Comparison of ENCODE assay signal across 24 cellular contexts in genomic region chr13:43141685-43142084, GRCh38.
"Had no signal": no experiment of that assay in that cellular context is flagged by ENCODE, and none has a peak within 500 bp of the region (broad histone marks: within the 10 kb centered on the region; RNA-seq: fewer than 3 reads in every experiment).

No MANE protein-coding gene starts in this region.

- H3K4me2 ChIP-seq: SK-N-SH had no signal

- H3K9me3 ChIP-seq: Peyer's patch, SJCRH30, SK-N-SH had no signal

- FAIRE-seq: astrocyte had no signal

- H3K9me3 Mint-ChIP-seq: activated CD4-positive, alpha-beta T cell treated with anti-CD3 and anti-CD28 coated beads, Interleukin-2, amount 10 ng/mL, durations not matched to agents 24 days and 14 days; activated naive CD4-positive, alpha-beta T cell treated with anti-CD3 and anti-CD28 coated beads for 36 hours; activated T-helper 17 cell treated with anti-CD3 and anti-CD28 coated beads, Interleukin-2, amount 50 U/mL, for 72 hours; central memory CD8-positive, alpha-beta T cell had no signal

- H3K9me2 ChIP-seq: SK-N-SH had no signal

- H3K4me1 ChIP-seq: Peyer's patch, SJCRH30 had no signal

- H3K27ac Mint-ChIP-seq: activated CD4-positive, alpha-beta T cell treated with anti-CD3 and anti-CD28 coated beads, Interleukin-2, amount 10 ng/mL, durations not matched to agents 24 days and 14 days; activated naive CD4-positive, alpha-beta T cell treated with anti-CD3 and anti-CD28 coated beads for 36 hours; activated naive CD8-positive, alpha-beta T cell; activated T-helper 17 cell treated with anti-CD3 and anti-CD28 coated beads, Interleukin-2, amount 50 U/mL, for 72 hours; brain had no signal

- H3K4me3 ChIP-seq: Peyer's patch, SJCRH30 had no signal

- DNase-seq: activated CD4-positive, alpha-beta T cell treated with anti-CD3 and anti-CD28 coated beads for 1 hour; activated CD4-positive, alpha-beta T cell treated with anti-CD3 and anti-CD28 coated beads, Interleukin-2, amount 10 ng/mL, durations not matched to agents 24 days and 14 days; activated CD4-positive, alpha-beta T cell treated with anti-CD3 and anti-CD28 coated beads, Interleukin-2, amount 50 U/mL, for 48 hours; activated gamma-delta T cell; activated naive CD4-positive, alpha-beta T cell treated with anti-CD3 and anti-CD28 coated beads for 36 hours; activated T-cell treated with anti-CD3 and anti-CD28 coated beads for 4 hours; activated T-cell treated with anti-CD3 and anti-CD28 coated beads, Interleukin-2, amount 50 U/mL, for 48 hours; amygdala; NCI-H1092; NCI-H1417; NCI-H1930; NCI-H2107; NCI-H446; NCI-H524; Peyer's patch; Right ventricle myocardium superior; SJCRH30; SK-N-SH had no signal

- H3K36me3 Mint-ChIP-seq: activated naive CD8-positive, alpha-beta T cell; brain had no signal

- H3K9ac ChIP-seq: SK-N-SH had no signal

- ATAC-seq: activated T-helper 17 cell treated with anti-CD3 and anti-CD28 coated beads, Interleukin-2, amount 50 U/mL, for 72 hours had no signal

- H3K36me3 ChIP-seq: Peyer's patch, SJCRH30 had no signal

- H3K4me1 Mint-ChIP-seq: activated CD4-positive, alpha-beta T cell treated with anti-CD3 and anti-CD28 coated beads, Interleukin-2, amount 10 ng/mL, durations not matched to agents 24 days and 14 days; activated T-helper 17 cell treated with anti-CD3 and anti-CD28 coated beads, Interleukin-2, amount 50 U/mL, for 72 hours; central memory CD8-positive, alpha-beta T cell had no signal

- H3K27me3 ChIP-seq: Peyer's patch, SJCRH30 had no signal

- H3K4me3 Mint-ChIP-seq: activated CD4-positive, alpha-beta T cell treated with anti-CD3 and anti-CD28 coated beads, Interleukin-2, amount 10 ng/mL, durations not matched to agents 24 days and 14 days; activated naive CD4-positive, alpha-beta T cell treated with anti-CD3 and anti-CD28 coated beads for 36 hours; activated naive CD8-positive, alpha-beta T cell; activated T-helper 17 cell treated with anti-CD3 and anti-CD28 coated beads, Interleukin-2, amount 50 U/mL, for 72 hours; brain; central memory CD8-positive, alpha-beta T cell had no signal

- H3K27ac ChIP-seq: Peyer's patch, RWPE1, SJCRH30 had no signal
